In genomic region chr16:78538919-78539318, GRCh38 we compare ENCODE assay signal across 21 cellular contexts.
DNase-seq lines count a peak whose midpoint lies in the region; ATAC-seq, FAIRE-seq and TF ChIP-seq lines count a peak whose summit lies in the region.
"Had no signal": no experiment of that assay in that cellular context is flagged by ENCODE, and none has a peak within 500 bp of the region (broad histone marks: within the 10 kb centered on the region; RNA-seq: fewer than 3 reads in every experiment).

No MANE protein-coding gene starts in this region.

- no peaks in the 10 kb centered on the region for H3K36me3 ChIP-seq in K562 (ENCODE audit: control insufficient read depth, insufficient read depth, low read length)
- H3K36me3 ChIP-seq: MG63 had no signal

- no peak for TF ChIP-seq EP300 in K562 (IDR thresholded peaks at IDR 0.05; ENCODE audit: low read length)

- POLR2A ChIA-PET in K562 (lab: Yijun Ruan, JAX) = no interaction called here

- H3K4me1 ChIP-seq in K562 (replicated peaks in 1 of 2; ENCODE audit: control insufficient read depth in 2 of 2, insufficient read depth in 2 of 2, low read length in 2 of 2) (no peaks in the 10 kb centered on the region), foreskin keratinocyte (no peaks in the 10 kb centered on the region)

- no peak for TF ChIP-seq POLR2A in NB4 (IDR thresholded peaks at IDR 0.05; ENCODE audit: extremely low read depth, insufficient read length)
- no peak for TF ChIP-seq POLR2A in K562 (conservative IDR thresholded peaks at IDR 0.05)

- no peaks in the 10 kb centered on the region for H3K79me2 ChIP-seq in K562 (ENCODE audit: control insufficient read depth, insufficient read depth, low read length)

- no peak overlapping the region for H3K4me2 ChIP-seq in K562 (ENCODE audit: insufficient read depth, low read length)

- H3K9me1 ChIP-seq in K562 (ENCODE audit: control insufficient read depth, insufficient read depth, low read length) = no peaks in the 10 kb centered on the region

- H3K4me3 ChIP-seq in NB4 (ENCODE audit: low read depth, low read length) (no peak overlapping the region), K562 (no peak overlapping the region)
- H3K4me3 ChIP-seq: MG63, SK-N-MC had no signal

- H3K27ac ChIP-seq in K562 (ENCODE audit: extremely low read depth, low read depth, low read length) (no peak overlapping the region), foreskin keratinocyte (no peak overlapping the region), substantia nigra (ENCODE audit: low read depth, low read length, poor library complexity, severe bottlenecking) (no peak overlapping the region)
- H3K27ac ChIP-seq: C4-2B, SK-N-MC had no signal

- H2AFZ ChIP-seq in K562 (ENCODE audit: low read depth, low read length) = no peak overlapping the region

- ATAC-seq in K562 (no peak), foreskin keratinocyte (peak; percentile 54), GM19328 (IDR thresholded peaks at IDR 0.05; ENCODE audit: unreplicated experiment) (no peak), HG02973 (IDR thresholded peaks at IDR 0.05; ENCODE audit: unreplicated experiment) (no peak)

- in situ Hi-C loops in K562 (cut with MboI) = no loop called here

- no peak overlapping the region for H3K9ac ChIP-seq in K562 (ENCODE audit: insufficient read depth in 1 of 2, low read depth in 2 of 2, low read length in 2 of 2)

- TF ChIP-seq RAD21 in K562 (CRISPR knock-in tag; conservative IDR thresholded peaks at IDR 0.05 in 1 of 2, IDR thresholded peaks at IDR 0.05 in 1 of 2) = no peak

- H3K27me3 ChIP-seq in K562 (ENCODE audit: control insufficient read depth in 2 of 2, insufficient read depth in 2 of 2, low read length in 2 of 2) = peaks cover 7 to 9% of the 10 kb centered on the region in 2 experiments; a peak in 3 of 5 replicates
- H3K27me3 ChIP-seq in foreskin keratinocyte = no peaks in the 10 kb centered on the region
- H3K27me3 ChIP-seq: MG63 had no signal

- CTCF ChIA-PET in K562 (lab: Yijun Ruan, JAX; ENCODE audit: low intra/inter-chr PET ratio) = no interaction called here

- no peak for TF ChIP-seq CTCF in NB4 (IDR thresholded peaks at IDR 0.05; ENCODE audit: low read depth, low read length)
- TF ChIP-seq CTCF in K562 (IDR thresholded peaks at IDR 0.05 in 2 of 3, conservative IDR thresholded peaks at IDR 0.05 in 1 of 3; ENCODE audit: insufficient read depth in 2 of 3, low read depth in 1 of 3, low read length in 3 of 3) = no peak
- TF ChIP-seq CTCF in foreskin keratinocyte (conservative IDR thresholded peaks at IDR 0.05) = no peak

- BruUV-seq in K562 (replicated peaks; lab: Mats Ljungman, UMichigan) = no TSS peak

- 1% methylated on average over 3 of the region's 3 CpGs for whole genome bisulfite sequencing in K562 (ENCODE audit: insufficient coverage, low coverage, missing lambda C conversion rate)

- DNase-seq in Kasumi-1 (lab: John Stamatoyannopoulos, UW) = peak; percentile 4 to 13
- peak; percentile 59 for DNase-seq in NB4 (ENCODE audit: low read depth)
- DNase-seq in K562 (ENCODE audit: extremely low read depth in 1 of 4, low spot score in 3 of 4) = no peak
- DNase-seq in foreskin keratinocyte = peak; percentile 75 to 78
- no peak for DNase-seq in GM19239 (ENCODE audit: insufficient read length, low spot score)
- no peak for DNase-seq in substantia nigra (lab: John Stamatoyannopoulos, UW)
- DNase-seq: ACHN, DMS79, HFFc6, MG63, NCI-H1417, NCI-H187, NCI-H2107, NCI-H2227 treated with DMSO at 0.1 percent for 48 hours, NCI-H510A treated with DMSO at 0.1 percent for 48 hours, SHP77, T-helper 1 cell had no signal

- intact Hi-C loops in K562 (cut with micrococcal nuclease) = no loop called here

- FAIRE-seq in K562 (lab: Jason Lieb, UNC) (no peak), GM19239 (lab: Jason Lieb, UNC) (no peak)

- H3K9me3 ChIP-seq in K562 (replicated peaks; ENCODE audit: control insufficient read depth, insufficient read depth, low read depth, low read length) = no peaks in the 10 kb centered on the region
- H3K9me3 ChIP-seq: MG63 had no signal

- 0 out of 2 replicates have a peak, but pooled peaks cover 2% of the 10 kb centered on the region for H4K20me1 ChIP-seq in K562 (replicated peaks; ENCODE audit: control insufficient read depth, insufficient read depth, low read length)

TF ChIP-seq in K562, 482 proteins besides CTCF, POLR2A, EP300 and RAD21:
- TF ChIP-seq CEBPG (CRISPR knock-in tag; IDR thresholded peaks at IDR 0.05) (no peak), CEBPG (tag; conservative IDR thresholded peaks at IDR 0.05 in 1 of 2, IDR thresholded peaks at IDR 0.05 in 1 of 2) (peak; percentile 53 to 91; a peak in 3 of 4 replicates), CEBPB (tag; IDR thresholded peaks at IDR 0.05) (peak; percentile 80), RBBP5 (IDR thresholded peaks at IDR 0.05; ENCODE audit: borderline replicate concordance, insufficient read depth, low read length, poor library complexity, severe bottlenecking) (no peak)

Comparison
In these comparisons a context has a peak if more than half of its experiments do, and no peak if none do; other contexts are left out.
1. DNase-seq: peak in Kasumi-1 (2 of 2), NB4 (single experiment) and foreskin keratinocyte (2 of 2); none in K562 (0 of 4), GM19239 (single experiment) and substantia nigra (0 of 49).